18 cellular contexts compared by ENCODE assay signal in the genomic region with DNA sequence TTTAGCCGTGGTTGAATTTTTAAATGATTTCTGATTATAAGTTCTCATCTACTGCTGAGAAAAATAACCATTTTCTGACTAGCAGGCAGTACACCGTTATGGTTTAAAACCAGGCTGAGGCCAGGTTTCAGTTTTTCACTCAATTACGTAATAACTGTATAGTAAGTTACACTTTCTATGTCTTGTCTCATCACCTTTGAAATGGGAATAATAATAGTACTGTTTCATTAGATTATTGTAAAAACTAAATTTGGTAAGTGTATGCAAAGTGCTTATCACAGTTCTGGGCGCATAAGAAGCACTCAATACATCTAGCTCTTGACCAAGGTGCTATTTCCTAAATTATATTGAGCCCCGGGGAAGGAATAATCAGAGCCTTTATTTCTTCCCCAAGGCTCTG.
DNase-seq lines count a peak whose midpoint lies in the region; ATAC-seq and TF ChIP-seq lines count a peak whose summit lies in the region.
"Had no signal": no experiment of that assay in that cellular context is flagged by ENCODE, and none has a peak within 500 bp of the region (broad histone marks: within the 10 kb centered on the region; RNA-seq: fewer than 3 reads in every experiment).

No MANE protein-coding gene starts in this region.

- H3K4me1 ChIP-seq in gastrocnemius medialis = peaks cover 21 to 47% of the 10 kb centered on the region in 2 donors
- H3K4me1 ChIP-seq in Peyer's patch = peaks cover 0 to 30% (median 17%) of the 10 kb centered on the region in 4 donors

- H3K36me3 ChIP-seq in gastrocnemius medialis (no peaks in the 10 kb centered on the region), Peyer's patch (no peaks in the 10 kb centered on the region)
- H3K36me3 ChIP-seq: brain microvascular endothelial cell, esophagus squamous epithelium, transverse colon had no signal

- TF ChIP-seq POLR2A in gastrocnemius medialis (IDR thresholded peaks at IDR 0.05) = no peak
- TF ChIP-seq POLR2A in Peyer's patch (IDR thresholded peaks at IDR 0.05) = no peak

- CTCF ChIA-PET in activated B cell treated with CpG ODN at 0.5 μM for 24 hours (lab: Charles Lee) = interaction anchor here (3.9 kb wide), 1 partner anchor 24 kb away, joined by 56 read pairs; no protein-coding TSS in a partner anchor

- peak overlapping the region; percentile 52 for H3K27ac Mint-ChIP-seq in activated CD4-positive, alpha-beta T cell treated with anti-CD3 and anti-CD28 coated beads, Interleukin-2, amount 10 ng/mL, durations not matched to agents 24 days and 14 days
- H3K27ac Mint-ChIP-seq in HFFc6 (peak overlapping the region; percentile 19; the same call in 1 of the 2 replicates), activated B cell treated with CpG ODN at 0.5 μM for 24 hours (no peak overlapping the region), natural killer cell (peak overlapping the region; percentile 63 to 88)

- TF ChIP-seq CTCF in HFFc6 (IDR thresholded peaks at IDR 0.05) = no peak
- TF ChIP-seq CTCF in activated B cell treated with CpG ODN at 0.5 μM for 24 hours (IDR thresholded peaks at IDR 0.05) = no peak
- TF ChIP-seq CTCF in natural killer cell (IDR thresholded peaks at IDR 0.05) = no peak
- no peak for TF ChIP-seq CTCF in gastrocnemius medialis (IDR thresholded peaks at IDR 0.05 in 4 of 5, conservative IDR thresholded peaks at IDR 0.05 in 1 of 5)
- TF ChIP-seq CTCF in Peyer's patch (IDR thresholded peaks at IDR 0.05) = no peak

- no peaks in the 10 kb centered on the region for H3K27me3 Mint-ChIP-seq in activated CD4-positive, alpha-beta T cell treated with anti-CD3 and anti-CD28 coated beads, Interleukin-2, amount 10 ng/mL, durations not matched to agents 24 days and 14 days
- no peaks in the 10 kb centered on the region; the same call in 1 of the 2 replicates for H3K27me3 Mint-ChIP-seq in HFFc6 (ENCODE audit: insufficient read depth)
- H3K27me3 Mint-ChIP-seq in activated B cell treated with CpG ODN at 0.5 μM for 24 hours = no peaks in the 10 kb centered on the region
- H3K27me3 Mint-ChIP-seq in natural killer cell (ENCODE audit: low read depth in 2 of 2) = no peaks in the 10 kb centered on the region

- ATAC-seq in activated B cell treated with CpG ODN at 0.5 μM for 24 hours (ENCODE audit: low read depth) (no peak), natural killer cell (no peak), gastrocnemius medialis (no peak)
- ATAC-seq: activated naive CD4-positive, alpha-beta T cell treated with anti-CD3 and anti-CD28 coated beads, Interleukin-2, amount 50 U/mL, for 72 hours had no signal

- H3K27ac ChIP-seq in gastrocnemius medialis = no peak overlapping the region
- H3K27ac ChIP-seq in Peyer's patch = peak overlapping the region in 1 of 4 donors; percentile 21
- H3K27ac ChIP-seq: brain microvascular endothelial cell, PC-9 had no signal

- H3K4me3 Mint-ChIP-seq in activated CD4-positive, alpha-beta T cell treated with anti-CD3 and anti-CD28 coated beads, Interleukin-2, amount 10 ng/mL, durations not matched to agents 24 days and 14 days = peak overlapping the region; percentile 18
- H3K4me3 Mint-ChIP-seq in HFFc6 = no peak overlapping the region
- peak overlapping the region; percentile 6 for H3K4me3 Mint-ChIP-seq in activated B cell treated with CpG ODN at 0.5 μM for 24 hours
- no peak overlapping the region for H3K4me3 Mint-ChIP-seq in natural killer cell

- H3K9me3 ChIP-seq in gastrocnemius medialis (no peaks in the 10 kb centered on the region), Peyer's patch (no peaks in the 10 kb centered on the region)
- H3K9me3 ChIP-seq: esophagus squamous epithelium, SK-N-SH, transverse colon had no signal

- intact Hi-C loops in activated CD4-positive, alpha-beta T cell treated with anti-CD3 and anti-CD28 coated beads, Interleukin-2, amount 10 ng/mL, durations not matched to agents 24 days and 14 days (cut with micrococcal nuclease) = loop anchor here (5.0 kb wide), 1 partner anchor 106 kb away; a partner anchor contains a TSS
- intact Hi-C loops in activated B cell treated with CpG ODN at 0.5 μM for 24 hours (cut with micrococcal nuclease) (no loop called here), natural killer cell (cut with micrococcal nuclease) (no loop called here), gastrocnemius medialis (cut with DNase I; ENCODE audit: low total_unique reads) (no loop called here)

- in situ Hi-C loops in gastrocnemius medialis (cut with MboI; ENCODE audit: low sequenced_read_pairs in 4 of 4) = no loop called here

- peak; percentile 56 for DNase-seq in activated CD4-positive, alpha-beta T cell treated with anti-CD3 and anti-CD28 coated beads, Interleukin-2, amount 10 ng/mL, durations not matched to agents 24 days and 14 days
- no peak for DNase-seq in activated CD4-positive, alpha-beta T cell treated with anti-CD3 and anti-CD28 coated beads, Interleukin-2, amount 50 U/mL, for 1 hour
- no peak for DNase-seq in HFFc6
- no peak for DNase-seq in activated B cell treated with CpG ODN at 0.5 μM for 24 hours
- DNase-seq in natural killer cell = no peak
- no peak for DNase-seq in gastrocnemius medialis
- no peak for DNase-seq in Peyer's patch
- DNase-seq in SW 1271 (lab: John Stamatoyannopoulos, UW) = no peak
- DNase-seq: brain microvascular endothelial cell; esophagus squamous epithelium; head of caudate nucleus; NCI-H2107; NCI-H526; PC-9; SK-N-SH; stimulated activated naive CD4-positive, alpha-beta T cell; transverse colon had no signal

- no peaks in the 10 kb centered on the region for H3K27me3 ChIP-seq in gastrocnemius medialis
- no peaks in the 10 kb centered on the region for H3K27me3 ChIP-seq in Peyer's patch
- H3K27me3 ChIP-seq: brain microvascular endothelial cell, esophagus squamous epithelium, transverse colon had no signal

- peaks cover 75% of the 10 kb centered on the region for H3K4me1 Mint-ChIP-seq in activated CD4-positive, alpha-beta T cell treated with anti-CD3 and anti-CD28 coated beads, Interleukin-2, amount 10 ng/mL, durations not matched to agents 24 days and 14 days
- H3K4me1 Mint-ChIP-seq in HFFc6 (ENCODE audit: low read depth) = peaks cover 48% of the 10 kb centered on the region
- peaks cover 75% of the 10 kb centered on the region for H3K4me1 Mint-ChIP-seq in activated B cell treated with CpG ODN at 0.5 μM for 24 hours
- H3K4me1 Mint-ChIP-seq in natural killer cell = peaks cover 52 to 57% of the 10 kb centered on the region in 2 donors

- no peaks in the 10 kb centered on the region for H3K9me3 Mint-ChIP-seq in activated CD4-positive, alpha-beta T cell treated with anti-CD3 and anti-CD28 coated beads, Interleukin-2, amount 10 ng/mL, durations not matched to agents 24 days and 14 days
- no peaks in the 10 kb centered on the region for H3K9me3 Mint-ChIP-seq in HFFc6
- H3K9me3 Mint-ChIP-seq in activated B cell treated with CpG ODN at 0.5 μM for 24 hours = no peaks in the 10 kb centered on the region
- H3K9me3 Mint-ChIP-seq in natural killer cell = no peaks in the 10 kb centered on the region

- POLR2A ChIA-PET in activated B cell treated with CpG ODN at 0.5 μM for 24 hours (lab: Charles Lee) = interaction anchor here (0.5 to 2.7 kb wide), 5 partner anchors 10 to 162 kb away, joined by 4 to 26 read pairs (median 6); a partner anchor contains a TSS

- H3K4me3 ChIP-seq in gastrocnemius medialis (no peak overlapping the region), Peyer's patch (no peak overlapping the region)
- H3K4me3 ChIP-seq: esophagus squamous epithelium, PC-9, transverse colon had no signal

- peaks cover 2% of the 10 kb centered on the region for H3K36me3 Mint-ChIP-seq in activated CD4-positive, alpha-beta T cell treated with anti-CD3 and anti-CD28 coated beads, Interleukin-2, amount 10 ng/mL, durations not matched to agents 24 days and 14 days (ENCODE audit: low read depth)
- H3K36me3 Mint-ChIP-seq in HFFc6 (ENCODE audit: low read depth) = no peaks in the 10 kb centered on the region
- H3K36me3 Mint-ChIP-seq in activated B cell treated with CpG ODN at 0.5 μM for 24 hours (ENCODE audit: low read depth) = no peaks in the 10 kb centered on the region
- H3K36me3 Mint-ChIP-seq in natural killer cell = no peaks in the 10 kb centered on the region
- H3K36me3 Mint-ChIP-seq: activated naive CD4-positive, alpha-beta T cell treated with anti-CD3 and anti-CD28 coated beads, Interleukin-2, amount 50 U/mL, for 72 hours had no signal

Comparison
In these comparisons a context has a peak if more than half of its experiments do, and no peak if none do; other contexts are left out.
1. H3K4me3 Mint-ChIP-seq: peak in activated CD4-positive, alpha-beta T cell treated with anti-CD3 and anti-CD28 coated beads, Interleukin-2, amount 10 ng/mL, durations not matched to agents 24 days and 14 days (single experiment) and activated B cell treated with CpG ODN at 0.5 μM for 24 hours (single experiment); none in HFFc6 (single experiment) and natural killer cell (single experiment).